Comparison of ENCODE assay signal across 36 cellular contexts in genomic region chr11:105377870-105378269, GRCh38.
"Had no signal": no experiment of that assay in that cellular context is flagged by ENCODE, and none has a peak within 500 bp of the region (broad histone marks: within the 10 kb centered on the region; RNA-seq: fewer than 3 reads in every experiment).

No MANE protein-coding gene starts in this region.

- DNase-seq: Karpas-422, Kasumi-1, MG63, MM.1S, MV-4-11, NCI-H1048, NCI-H1092, NCI-H1092 treated with DMSO at 0.1 percent for 48 hours, NCI-H1105, NCI-H1105 treated with DMSO at 0.1 percent for 48 hours, NCI-H1417, NCI-H1417 treated with DMSO at 0.1 percent for 48 hours, NCI-H1436, NCI-H1436 treated with DMSO at 0.1 percent for 48 hours, NCI-H146, NCI-H1694, NCI-H1694 treated with DMSO at 0.1 percent for 48 hours, NCI-H187, NCI-H187 treated with DMSO at 0.1 percent for 48 hours, NCI-H1930, NCI-H2029, NCI-H2029 treated with DMSO at 0.1 percent for 48 hours, NCI-H2081, NCI-H2081 treated with DMSO at 0.1 percent for 48 hours, NCI-H2107, NCI-H2171, NCI-H2171 treated with DMSO at 0.1 percent for 48 hours, NCI-H2227 treated with DMSO at 0.1 percent for 48 hours, NCI-H226, NCI-H345, NCI-H446, NCI-H446 treated with DMSO at 0.1 percent for 48 hours, NCI-H510A, NCI-H510A treated with DMSO at 0.1 percent for 48 hours, NCI-H524, NCI-H524 treated with DMSO at 0.1 percent for 48 hours had no signal

- H3K36me3 ChIP-seq: MG63 had no signal

- H3K4me3 ChIP-seq: MG63 had no signal

- H3K27me3 ChIP-seq: MG63 had no signal

- H3K9me3 ChIP-seq: MG63 had no signal
